In genomic region chr11:62245271-62245753, GRCh38 we compare ENCODE assay signal across 11 cellular contexts. TPM values are rescaled to one million over a fixed set of nuclear protein-coding genes. Genes with fewer than 3 reads are reported as not detected.
DNase-seq lines count a peak whose midpoint lies in the region; ATAC-seq and TF ChIP-seq lines count a peak whose summit lies in the region.
"Had no signal": no experiment of that assay in that cellular context is flagged by ENCODE, and none has a peak within 500 bp of the region (broad histone marks: within the 10 kb centered on the region; RNA-seq: fewer than 3 reads in every experiment).

No MANE protein-coding gene starts in this region.

- no peak overlapping the region for H3K27ac ChIP-seq in trophoblast cell (ENCODE audit: low read depth, low read length)
- H3K27ac ChIP-seq: SJSA1 had no signal

- H2AFZ ChIP-seq in trophoblast cell (ENCODE audit: insufficient read depth, low read length, poor library complexity) = no peak overlapping the region

- H3K4ac ChIP-seq in trophoblast cell (ENCODE audit: low read depth, low read length) = no peak overlapping the region

- peaks cover 10% of the 10 kb centered on the region for H3K9me3 Mint-ChIP-seq in chondrocyte (ENCODE audit: low read depth)

- no peak overlapping the region for H3K4me3 Mint-ChIP-seq in chondrocyte (ENCODE audit: unreplicated experiment)
- H3K4me3 Mint-ChIP-seq: central memory CD8-positive, alpha-beta T cell had no signal

- no peak overlapping the region for H3K18ac ChIP-seq in trophoblast cell (ENCODE audit: low read length)

- H3K4me1 Mint-ChIP-seq in chondrocyte (ENCODE audit: low read depth) = no peaks in the 10 kb centered on the region
- H3K4me1 Mint-ChIP-seq: central memory CD8-positive, alpha-beta T cell had no signal

- H3K36me3 Mint-ChIP-seq in chondrocyte (ENCODE audit: low read depth) = no peaks in the 10 kb centered on the region

- no peak overlapping the region for H2AK5ac ChIP-seq in trophoblast cell (ENCODE audit: low read length)

- no peak overlapping the region for H3K23ac ChIP-seq in trophoblast cell (ENCODE audit: low read length)

- no peaks in the 10 kb centered on the region for H3K36me3 ChIP-seq in trophoblast cell (ENCODE audit: control insufficient read depth in 1 of 2, insufficient read depth in 2 of 2, low read length in 2 of 2)
- H3K36me3 ChIP-seq: SJSA1 had no signal

- no peak overlapping the region for H4K8ac ChIP-seq in trophoblast cell (ENCODE audit: low read depth, low read length)

- H3K4me3 ChIP-seq in NB4 (ENCODE audit: low read depth, low read length) (no peak overlapping the region), trophoblast cell (ENCODE audit: low read depth, low read length) (no peak overlapping the region)
- H3K4me3 ChIP-seq: SJSA1 had no signal

- H2BK12ac ChIP-seq in trophoblast cell (ENCODE audit: low read length) = no peak overlapping the region

- TF ChIP-seq CTCF in GM12874 (IDR thresholded peaks at IDR 0.05; ENCODE audit: insufficient read depth, low read depth, low read length) (peak; percentile 26; the same call in 1 of the 2 replicates), NB4 (IDR thresholded peaks at IDR 0.05; ENCODE audit: low read depth, low read length) (peak; percentile 62), chondrocyte (IDR thresholded peaks at IDR 0.05) (peak; percentile 26)

- peak; percentile 58 for DNase-seq in NB4 (ENCODE audit: low read depth)
- no peak for DNase-seq in chondrocyte (ENCODE audit: low spot score)
- DNase-seq in trophoblast cell = peak; percentile 21 to 54
- no peak for DNase-seq in T-helper 9 cell
- no peak for DNase-seq in stimulated activated CD4-positive, alpha-beta T cell treated with anti-CD3 and anti-CD28 coated beads, Interleukin-2, amount 100 ng/mL, for 48 hours

- H3K9ac ChIP-seq in trophoblast cell (ENCODE audit: low read length) = no peak overlapping the region

- H3K79me1 ChIP-seq in trophoblast cell (ENCODE audit: low read length) = no peaks in the 10 kb centered on the region

- no peak overlapping the region for H3K27ac Mint-ChIP-seq in chondrocyte (ENCODE audit: unreplicated experiment)

- no peak overlapping the region for H4K91ac ChIP-seq in trophoblast cell (ENCODE audit: low read depth, low read length)

- no peaks in the 10 kb centered on the region for H3K4me1 ChIP-seq in trophoblast cell (ENCODE audit: control insufficient read depth in 1 of 2, insufficient read depth in 2 of 2, low read length in 2 of 2)
- H3K4me1 ChIP-seq: SJSA1 had no signal

- no peak overlapping the region for H3K4me2 ChIP-seq in trophoblast cell (ENCODE audit: low read length)

- no peaks in the 10 kb centered on the region for H3K27me3 ChIP-seq in trophoblast cell (ENCODE audit: insufficient read depth, low read length)

- ATAC-seq in HG03095 (IDR thresholded peaks at IDR 0.05; ENCODE audit: unreplicated experiment) = no peak
- ATAC-seq in GM18907 (IDR thresholded peaks at IDR 0.05; ENCODE audit: unreplicated experiment) = no peak

- peaks cover 22% of the 10 kb centered on the region for H3K27me3 Mint-ChIP-seq in chondrocyte (ENCODE audit: low read depth)

- no peak for TF ChIP-seq POLR2A in NB4 (IDR thresholded peaks at IDR 0.05; ENCODE audit: extremely low read depth, insufficient read length)

- no peak overlapping the region for H2BK120ac ChIP-seq in trophoblast cell (ENCODE audit: insufficient read depth, low read length, poor library complexity)

- H3K14ac ChIP-seq in trophoblast cell (ENCODE audit: low read length) = no peak overlapping the region

- no CpG with 5 or more reads among the region's 6 CpGs for WGBS in trophoblast cell (ENCODE audit: extremely low coverage, insufficient coverage, insufficient read length)

- peaks cover under 1% of the 10 kb centered on the region for H3K9me3 ChIP-seq in trophoblast cell (ENCODE audit: insufficient read depth, low read depth, low read length)
- H3K9me3 ChIP-seq: SJSA1 had no signal

- H2BK5ac ChIP-seq in trophoblast cell (ENCODE audit: low read depth, low read length, poor library complexity) = no peak overlapping the region

- no peaks in the 10 kb centered on the region for H3K79me2 ChIP-seq in trophoblast cell (ENCODE audit: control insufficient read depth, insufficient read depth, low read length, poor library complexity)

- no peak overlapping the region for H4K12ac ChIP-seq in trophoblast cell (ENCODE audit: low read depth, low read length)

RNA-seq across cellular contexts. Expression of gene SCGB1D2, which starts 3.3 kb away (rescaled TPM):
- not detected in 3 replicates for total RNA-seq in chondrocyte
- polyA plus RNA-seq in trophoblast cell (2013) = not detected in 2 replicates
- total RNA-seq: SJSA1, urinary bladder had no signal
- polyA plus RNA-seq: urinary bladder had no signal

RNA-seq across cellular contexts. Expression of gene SCGB2A2, which starts 24.6 kb away (rescaled TPM):
- total RNA-seq in chondrocyte = not detected in 3 replicates
- not detected in 2 replicates for polyA plus RNA-seq in trophoblast cell (2013)
- total RNA-seq: SJSA1, urinary bladder had no signal
- polyA plus RNA-seq: urinary bladder had no signal

RNA-seq across cellular contexts. Expression of gene SCGB2A1, which starts 36.8 kb away (rescaled TPM):
- not detected in 3 replicates for total RNA-seq in chondrocyte
- polyA plus RNA-seq in trophoblast cell (2013) = not detected in 2 replicates
- total RNA-seq: SJSA1, urinary bladder had no signal
- polyA plus RNA-seq: urinary bladder had no signal

RNA-seq across cellular contexts. Expression of gene SCGB1D4, which starts 53.6 kb away (rescaled TPM):
- total RNA-seq in chondrocyte = not detected in 3 replicates
- polyA plus RNA-seq in trophoblast cell (2013) = not detected in 2 replicates
- total RNA-seq: SJSA1, urinary bladder had no signal
- polyA plus RNA-seq: urinary bladder had no signal

RNA-seq across cellular contexts. Expression of gene SCGB1D1, which starts 55.3 kb away (rescaled TPM):
- total RNA-seq in chondrocyte = not detected in 3 replicates
- not detected in 2 replicates for polyA plus RNA-seq in trophoblast cell (2013)
- total RNA-seq: SJSA1, urinary bladder had no signal
- polyA plus RNA-seq: urinary bladder had no signal

Comparison
In these comparisons a context has a peak if more than half of its experiments do, and no peak if none do; other contexts are left out.
1. DNase-seq: peak in NB4 (single experiment) and trophoblast cell (2 of 2); none in chondrocyte (single experiment), T-helper 9 cell (single experiment) and stimulated activated CD4-positive, alpha-beta T cell treated with anti-CD3 and anti-CD28 coated beads, Interleukin-2, amount 100 ng/mL, for 48 hours (0 of 2).
2. Peak in every context shown above with its lines, with median percentiles within 50 percentile points of each other: CTCF ChIP-seq.